In the genomic region with DNA sequence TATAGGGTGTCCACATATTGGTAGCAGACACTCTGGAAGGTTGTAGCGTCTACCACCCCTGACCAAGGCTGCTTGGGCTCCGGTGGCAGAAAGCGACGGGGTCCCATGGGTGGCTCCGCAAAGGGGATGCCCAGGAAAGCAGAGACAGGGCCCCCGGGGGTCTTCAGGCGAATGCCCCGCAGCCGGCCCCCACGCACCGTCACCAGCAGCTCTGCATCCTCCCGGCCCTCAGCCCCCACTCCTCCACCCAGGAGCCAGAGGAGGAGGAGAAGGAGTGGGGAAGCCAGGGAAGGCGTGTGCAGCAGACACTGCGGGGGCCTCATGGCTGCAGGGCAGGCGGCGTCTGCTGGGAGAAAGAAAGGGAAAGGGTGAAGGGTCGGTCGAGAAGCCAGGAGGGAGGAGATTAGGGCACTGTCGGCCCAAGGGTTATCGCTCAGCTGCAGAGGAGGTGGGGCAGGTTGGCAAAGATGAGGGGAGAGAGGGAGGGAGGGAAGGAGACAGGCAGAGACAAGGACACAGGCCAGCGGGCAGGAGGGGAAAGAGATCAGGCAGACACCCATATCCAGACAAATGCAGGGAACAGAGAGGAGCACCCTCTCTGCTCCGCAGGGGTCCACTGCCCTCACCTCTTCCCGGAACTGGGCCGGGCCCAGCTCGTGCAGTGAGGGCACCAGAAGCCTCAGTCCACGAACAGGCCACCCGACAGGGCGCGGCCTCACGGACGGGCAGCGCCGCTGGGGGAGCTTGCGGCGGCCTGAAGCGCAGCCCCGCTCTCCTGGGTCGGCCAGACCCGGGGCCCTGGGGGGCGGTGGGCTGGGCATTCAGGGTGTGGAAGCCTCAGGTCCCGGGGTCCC, we compare ENCODE assay signal across 9 cellular contexts. TPM values are rescaled to one million over a fixed set of nuclear protein-coding genes. Genes with fewer than 3 reads are reported as not detected.
DNase-seq lines count a peak whose midpoint lies in the region; TF ChIP-seq lines count a peak whose summit lies in the region.
"Had no signal": no experiment of that assay in that cellular context is flagged by ENCODE, and none has a peak within 500 bp of the region (broad histone marks: within the 10 kb centered on the region; RNA-seq: fewer than 3 reads in every experiment).

No MANE protein-coding gene starts in this region.

- no peaks in the 10 kb centered on the region for H3K79me1 ChIP-seq in neuronal stem cell (ENCODE audit: low read depth, low read length)

- H3K27me3 Mint-ChIP-seq in endodermal cell (ENCODE audit: insufficient read depth): peaks cover 9% of the 10 kb centered on the region

- peaks cover 2% of the 10 kb centered on the region for H3K36me3 Mint-ChIP-seq in endodermal cell (ENCODE audit: low read depth)

- peak overlapping the region; percentile 95 for H2AFZ ChIP-seq in neuronal stem cell (ENCODE audit: low read length)

- H3K4me1 ChIP-seq in HUES48 (ENCODE audit: control insufficient read depth, insufficient read depth, low read length) (peaks cover 6% of the 10 kb centered on the region; the same call in 1 of the 2 replicates), endodermal cell (ENCODE audit: control insufficient read depth, insufficient read depth, low read length) (no peaks in the 10 kb centered on the region), neuronal stem cell (ENCODE audit: control insufficient read depth in 2 of 2, insufficient read depth in 1 of 2, low read depth in 1 of 2, low read length in 2 of 2) (peaks cover 26 to 27% of the 10 kb centered on the region in 2 donors)

- H3K18ac ChIP-seq in neuronal stem cell (ENCODE audit: low read length): peak overlapping the region; percentile 90

- H3K27ac ChIP-seq in HUES48 (ENCODE audit: low read depth, low read length): no peak overlapping the region
- H3K27ac ChIP-seq in endodermal cell (ENCODE audit: low read depth, low read length): no peak overlapping the region
- peak overlapping the region; percentile 7 for H3K27ac ChIP-seq in neuronal stem cell (replicated peaks; ENCODE audit: low read length)

- peak overlapping the region; percentile 99 for H2BK12ac ChIP-seq in neuronal stem cell (ENCODE audit: low read length)

- no peaks in the 10 kb centered on the region for H3K9me3 Mint-ChIP-seq in endodermal cell

- H4K91ac ChIP-seq in neuronal stem cell (ENCODE audit: low read depth, low read length, poor library complexity): no peak overlapping the region

- peak overlapping the region; percentile 100 for H2BK15ac ChIP-seq in neuronal stem cell (ENCODE audit: low read length)

- H2BK120ac ChIP-seq in neuronal stem cell (ENCODE audit: low read depth, low read length): no peak overlapping the region

- H3K4ac ChIP-seq in neuronal stem cell (ENCODE audit: low read length): peak overlapping the region; percentile 76

- H3K27me3 ChIP-seq in HUES48 (ENCODE audit: control insufficient read depth, insufficient read depth, low read length) (peaks cover 15% of the 10 kb centered on the region), endodermal cell (ENCODE audit: control insufficient read depth, insufficient read depth, low read length, poor library complexity, severe bottlenecking) (peaks cover 9% of the 10 kb centered on the region), neuronal stem cell (ENCODE audit: control insufficient read depth in 3 of 3, insufficient read depth in 3 of 3, low read depth in 1 of 3, low read length in 3 of 3) (peaks cover 15 to 26% (median 21%) of the 10 kb centered on the region in 3 experiments)

- DNase-seq in ELF-1 (ENCODE audit: low read depth, low spot score) (peak; percentile 64), endodermal cell (peak; percentile 71), neuronal stem cell (ENCODE audit: low spot score) (no peak), NCI-H1417 (lab: John Stamatoyannopoulos, UW) (no peak), T-helper 2 cell (no peak), SKM-1 treated with dmso at 0.1 percent for 144 hours (lab: John Stamatoyannopoulos, UW; ENCODE audit: unreplicated experiment) (no peak)
- no peak for DNase-seq in effector CD4-positive, alpha-beta T cell

- TF ChIP-seq CTCF in endodermal cell (conservative IDR thresholded peaks at IDR 0.05): no peak

- H3K9ac ChIP-seq in HUES48 (ENCODE audit: low read depth, low read length) (no peak overlapping the region), endodermal cell (ENCODE audit: extremely low read depth, low read length, poor library complexity, severe bottlenecking) (no peak overlapping the region), neuronal stem cell (ENCODE audit: low read depth, low read length, poor library complexity) (peak overlapping the region; percentile 60)

- H3K4me1 Mint-ChIP-seq in endodermal cell: peaks cover 10% of the 10 kb centered on the region

- peak overlapping the region; percentile 75 for H2BK5ac ChIP-seq in neuronal stem cell (ENCODE audit: low read length)

- H3K9me3 ChIP-seq in HUES48 (ENCODE audit: control insufficient read depth, insufficient read depth, low read length) (no peaks in the 10 kb centered on the region), endodermal cell (ENCODE audit: control insufficient read depth, low read length) (no peaks in the 10 kb centered on the region), neuronal stem cell (replicated peaks in 1 of 2; ENCODE audit: control insufficient read depth in 2 of 2, insufficient read depth in 1 of 2, low read depth in 1 of 2, low read length in 2 of 2) (no peaks in the 10 kb centered on the region)
- H3K9me3 ChIP-seq: stomach had no signal

- H3K36me3 ChIP-seq in HUES48 (ENCODE audit: control insufficient read depth, insufficient read depth, low read length) (no peaks in the 10 kb centered on the region), endodermal cell (ENCODE audit: control insufficient read depth, insufficient read depth, low read length) (no peaks in the 10 kb centered on the region), neuronal stem cell (replicated peaks in 1 of 2; ENCODE audit: control insufficient read depth in 2 of 2, insufficient read depth in 2 of 2, low read length in 2 of 2) (no peaks in the 10 kb centered on the region)
- H3K36me3 ChIP-seq: stomach had no signal

- 53 to 54% methylated on average over 24 to 41 of the region's 41 CpGs for WGBS in endodermal cell (ENCODE audit: insufficient coverage in 1 of 2, insufficient read length in 1 of 2), 2 experiments
- WGBS in neuronal stem cell (ENCODE audit: extremely low coverage in 2 of 2, insufficient read length in 2 of 2, insufficient replicate concordance in 1 of 2), 2 donors: no CpG with 5 or more reads among the region's 41 CpGs

- peak overlapping the region; percentile 89 for H2AK5ac ChIP-seq in neuronal stem cell (ENCODE audit: low read depth, low read length)

- H3K4me3 Mint-ChIP-seq in endodermal cell: peak overlapping the region; percentile 56

- peak overlapping the region; percentile 10 for H4K8ac ChIP-seq in neuronal stem cell (ENCODE audit: low read depth, low read length)

- peak overlapping the region; percentile 70 for H3K23ac ChIP-seq in neuronal stem cell (ENCODE audit: low read depth, low read length, poor library complexity)

- H3K4me2 ChIP-seq in neuronal stem cell (ENCODE audit: insufficient read depth, low read length, poor library complexity, severe bottlenecking): peak overlapping the region; percentile 89

- H3K27ac Mint-ChIP-seq in endodermal cell: no peak overlapping the region

- peak overlapping the region; percentile 62; the same call in 1 of the 2 replicates for H3K4me3 ChIP-seq in HUES48 (ENCODE audit: low read depth, low read length)
- H3K4me3 ChIP-seq in endodermal cell (ENCODE audit: low read length): no peak overlapping the region
- peak overlapping the region; percentile 33 to 52 for H3K4me3 ChIP-seq in neuronal stem cell (ENCODE audit: low read length in 2 of 2)

- H3K14ac ChIP-seq in neuronal stem cell (ENCODE audit: low read length): peak overlapping the region; percentile 71

RNA-seq across cellular contexts. Expression of gene ACHE, which starts 1.6 kb away (rescaled TPM):
- 10 to 100 TPM in 1 of 2 donors, 1 to 10 TPM in 1; 2.6 to 13.7 TPM for total RNA-seq in endodermal cell
- polyA plus RNA-seq in endodermal cell (2013, experiment 1 of 2): 6.1 TPM
- 6.1 TPM for polyA plus RNA-seq in endodermal cell (2013, experiment 2 of 2)
- 2.0 TPM for polyA plus RNA-seq in neuronal stem cell (2013, experiment 1 of 2)
- 2.0 TPM for polyA plus RNA-seq in neuronal stem cell (2013, experiment 2 of 2)

RNA-seq across cellular contexts. Expression of gene UFSP1, which starts 4.6 kb away (rescaled TPM):
- 1 to 10 TPM; 3.7 to 4.0 TPM for total RNA-seq in endodermal cell
- polyA plus RNA-seq in endodermal cell (2013, experiment 1 of 2): 1.4 TPM
- polyA plus RNA-seq in endodermal cell (2013, experiment 2 of 2): 2.2 TPM
- polyA plus RNA-seq in neuronal stem cell (2013, experiment 1 of 2): 1.1 TPM
- 1.0 TPM for polyA plus RNA-seq in neuronal stem cell (2013, experiment 2 of 2)

RNA-seq across cellular contexts. Expression of gene SRRT, which starts 19.2 kb away (rescaled TPM):
- total RNA-seq in endodermal cell: 100 to 1,000 TPM; 186 to 236 TPM
- polyA plus RNA-seq in endodermal cell (2013, experiment 1 of 2): 161 TPM
- polyA plus RNA-seq in endodermal cell (2013, experiment 2 of 2): 142 TPM
- polyA plus RNA-seq in neuronal stem cell (2013, experiment 1 of 2): 97.6 TPM
- polyA plus RNA-seq in neuronal stem cell (2013, experiment 2 of 2): 99.4 TPM

RNA-seq across cellular contexts. Expression of gene TRIP6, which starts 26.9 kb away (rescaled TPM):
- 100 to 1,000 TPM; 107 to 114 TPM for total RNA-seq in endodermal cell
- polyA plus RNA-seq in endodermal cell (2013, experiment 1 of 2): 56.2 TPM
- 56.4 TPM for polyA plus RNA-seq in endodermal cell (2013, experiment 2 of 2)
- polyA plus RNA-seq in neuronal stem cell (2013, experiment 1 of 2): 34.6 TPM
- polyA plus RNA-seq in neuronal stem cell (2013, experiment 2 of 2): 35.8 TPM

RNA-seq across cellular contexts. Expression of gene SLC12A9, which starts 41.6 kb away (rescaled TPM):
- total RNA-seq in endodermal cell: 10 to 100 TPM; 22.5 to 35.1 TPM
- 17.0 TPM for polyA plus RNA-seq in endodermal cell (2013, experiment 1 of 2)
- polyA plus RNA-seq in endodermal cell (2013, experiment 2 of 2): 16.7 TPM
- 11.0 TPM for polyA plus RNA-seq in neuronal stem cell (2013, experiment 1 of 2)
- polyA plus RNA-seq in neuronal stem cell (2013, experiment 2 of 2): 9.5 TPM

Comparison
In these comparisons a context has a peak if more than half of its experiments do, and no peak if none do; other contexts are left out.
1. DNase-seq: peak in ELF-1 (single experiment) and endodermal cell (single experiment); none in neuronal stem cell (single experiment), effector CD4-positive, alpha-beta T cell (single experiment), NCI-H1417 (0 of 3), T-helper 2 cell (0 of 5) and SKM-1 treated with dmso at 0.1 percent for 144 hours (single experiment).